ENCODE assay signal across 8 cellular contexts in the genomic region with DNA sequence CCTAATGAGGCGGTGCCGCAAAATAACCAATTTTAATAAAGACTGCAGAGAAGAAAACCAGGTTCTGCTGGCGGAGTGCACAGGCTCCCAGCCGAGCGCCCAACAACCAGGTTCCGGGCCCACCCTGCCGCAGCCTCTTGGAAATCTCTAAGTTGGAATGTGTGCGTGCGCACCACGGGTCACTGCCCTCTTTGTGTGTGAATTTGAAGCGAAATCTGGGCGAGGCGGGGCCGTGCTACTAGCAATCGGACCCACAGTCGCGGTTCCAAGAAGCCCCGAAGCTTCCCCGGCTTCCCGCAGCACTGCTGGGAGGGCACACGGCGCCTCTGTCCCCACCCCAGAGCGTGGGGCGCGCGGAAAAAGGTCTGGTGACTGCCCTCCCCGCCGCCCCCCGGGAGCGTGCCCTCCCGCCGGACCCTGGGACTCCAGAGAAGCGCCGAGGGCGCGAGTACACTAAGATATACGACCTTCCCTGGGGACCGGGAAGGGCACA. TPM values are rescaled to one million over a fixed set of nuclear protein-coding genes. Genes with fewer than 3 reads are reported as not detected.
DNase-seq lines count a peak whose midpoint lies in the region; ATAC-seq and TF ChIP-seq lines count a peak whose summit lies in the region.

No MANE protein-coding gene starts in this region.

- H3K4me1 ChIP-seq in KMS-11 (ENCODE audit: low read depth, poor library complexity, severe bottlenecking) = peaks cover 38% of the 10 kb centered on the region
- H3K4me1 ChIP-seq in testis = peaks cover 2% of the 10 kb centered on the region

- DNase-seq in D341Med (ENCODE audit: low spot score) = peak; percentile 76
- peak; percentile 45 for DNase-seq in activated CD4-positive, alpha-beta T cell treated with anti-CD3 and anti-CD28 coated beads, Interleukin-2, amount 10 ng/mL, durations not matched to agents 7 days and 5 days
- DNase-seq in epidermal melanocyte (ENCODE audit: insufficient read length, low spot score) = peak; percentile 18
- peak; percentile 77 for DNase-seq in mucosa of gallbladder (ENCODE audit: low spot score)
- DNase-seq in testis = peak; percentile 79
- no peak for DNase-seq in hippocampal formation (lab: John Stamatoyannopoulos, UW)

- H3K27ac ChIP-seq in KMS-11 (peak overlapping the region; percentile 37; the same call in 1 of the 2 replicates), testis (peak overlapping the region; percentile 92 to 98)

- TF ChIP-seq POLR2A in testis (IDR thresholded peaks at IDR 0.05) = no peak

- H3K4me3 ChIP-seq in KMS-11 (IDR thresholded peaks at IDR 0.05; ENCODE audit: insufficient read depth, low read depth, low read length) (no peak overlapping the region), testis (peak overlapping the region; percentile 75 to 85)

- peak overlapping the region; percentile 81 for H3K4me2 ChIP-seq in KMS-11

- TF ChIP-seq CTCF in KMS-11 (conservative IDR thresholded peaks at IDR 0.05; ENCODE audit: low read depth, low read length) (no peak), testis (IDR thresholded peaks at IDR 0.05) (no peak)

- no peaks in the 10 kb centered on the region for H4K20me1 ChIP-seq in KMS-11 (ENCODE audit: insufficient read depth)

- peaks cover 17% of the 10 kb centered on the region for H3K36me3 Mint-ChIP-seq in activated CD4-positive, alpha-beta T cell treated with anti-CD3 and anti-CD28 coated beads, Interleukin-2, amount 10 ng/mL, durations not matched to agents 7 days and 5 days (ENCODE audit: low read depth)

- H3K27me3 ChIP-seq in KMS-11 (ENCODE audit: insufficient read depth, low read depth) (no peaks in the 10 kb centered on the region), testis (no peaks in the 10 kb centered on the region)

- peaks cover 63% of the 10 kb centered on the region for H3K4me1 Mint-ChIP-seq in activated CD4-positive, alpha-beta T cell treated with anti-CD3 and anti-CD28 coated beads, Interleukin-2, amount 10 ng/mL, durations not matched to agents 7 days and 5 days

- H3K79me2 ChIP-seq in KMS-11 (ENCODE audit: insufficient read depth, low read depth) = no peaks in the 10 kb centered on the region

- WGBS in testis, 2 donors = 0% methylated on average over 2 to 24 of the region's 38 CpGs

- H2AFZ ChIP-seq in KMS-11 (ENCODE audit: low read depth) = peak overlapping the region; percentile 96

- CTCF ChIA-PET in activated CD4-positive, alpha-beta T cell treated with anti-CD3 and anti-CD28 coated beads, Interleukin-2, amount 10 ng/mL, durations not matched to agents 7 days and 5 days (lab: Charles Lee) = interaction anchor here (1.0 to 2.5 kb wide), 3 partner anchors 11 to 103 kb away, joined by 4 to 11 read pairs (median 4); no protein-coding TSS in a partner anchor

- peak overlapping the region; percentile 90 for H3K4me3 Mint-ChIP-seq in activated CD4-positive, alpha-beta T cell treated with anti-CD3 and anti-CD28 coated beads, Interleukin-2, amount 10 ng/mL, durations not matched to agents 7 days and 5 days

- H3K9me3 Mint-ChIP-seq in activated CD4-positive, alpha-beta T cell treated with anti-CD3 and anti-CD28 coated beads, Interleukin-2, amount 10 ng/mL, durations not matched to agents 7 days and 5 days = no peaks in the 10 kb centered on the region

- intact Hi-C loops in testis (cut with DNase I; ENCODE audit: low total_unique reads) = no loop called here

- no peaks in the 10 kb centered on the region for H3K9me3 ChIP-seq in testis

- peak overlapping the region; percentile 63 for H3K9ac ChIP-seq in KMS-11

- H3K27ac Mint-ChIP-seq in activated CD4-positive, alpha-beta T cell treated with anti-CD3 and anti-CD28 coated beads, Interleukin-2, amount 10 ng/mL, durations not matched to agents 7 days and 5 days = peak overlapping the region; percentile 77

- H3K27me3 Mint-ChIP-seq in activated CD4-positive, alpha-beta T cell treated with anti-CD3 and anti-CD28 coated beads, Interleukin-2, amount 10 ng/mL, durations not matched to agents 7 days and 5 days = no peaks in the 10 kb centered on the region

- H3K36me3 ChIP-seq in KMS-11 (ENCODE audit: insufficient read depth) (no peaks in the 10 kb centered on the region), testis (ENCODE audit: low read depth, missing control alignments) (no peaks in the 10 kb centered on the region)

- ATAC-seq in GM21367 (IDR thresholded peaks at IDR 0.05; ENCODE audit: unreplicated experiment) = peak; percentile 13

- POLR2A ChIA-PET in activated CD4-positive, alpha-beta T cell treated with anti-CD3 and anti-CD28 coated beads, Interleukin-2, amount 10 ng/mL, durations not matched to agents 7 days and 5 days (lab: Charles Lee) = no interaction called here

RNA-seq across cellular contexts. Expression of a gene that starts 0.7 kb away (rescaled TPM):
- 10 to 100 TPM; 12.6 to 13.1 TPM for total RNA-seq in activated CD4-positive, alpha-beta T cell treated with anti-CD3 and anti-CD28 coated beads, Interleukin-2, amount 10 ng/mL, durations not matched to agents 7 days and 5 days
- total RNA-seq in mucosa of gallbladder = 17.5 TPM
- total RNA-seq in testis = 10 to 100 TPM in 1 of 2 donors, 1 to 10 TPM in 1; 3.1 to 10.4 TPM
- polyA plus RNA-seq in testis (ENCODE audit: insufficient read depth, low read depth, low replicate concordance) = 5.2 TPM

Comparison
In these comparisons a context has a peak if more than half of its experiments do, and no peak if none do; other contexts are left out.
1. DNase-seq: peak in D341Med (single experiment), activated CD4-positive, alpha-beta T cell treated with anti-CD3 and anti-CD28 coated beads, Interleukin-2, amount 10 ng/mL, durations not matched to agents 7 days and 5 days (single experiment), epidermal melanocyte (single experiment), mucosa of gallbladder (single experiment) and testis (single experiment); none in hippocampal formation (0 of 2).